ENCODE assay signal across 10 cellular contexts in the genomic region with DNA sequence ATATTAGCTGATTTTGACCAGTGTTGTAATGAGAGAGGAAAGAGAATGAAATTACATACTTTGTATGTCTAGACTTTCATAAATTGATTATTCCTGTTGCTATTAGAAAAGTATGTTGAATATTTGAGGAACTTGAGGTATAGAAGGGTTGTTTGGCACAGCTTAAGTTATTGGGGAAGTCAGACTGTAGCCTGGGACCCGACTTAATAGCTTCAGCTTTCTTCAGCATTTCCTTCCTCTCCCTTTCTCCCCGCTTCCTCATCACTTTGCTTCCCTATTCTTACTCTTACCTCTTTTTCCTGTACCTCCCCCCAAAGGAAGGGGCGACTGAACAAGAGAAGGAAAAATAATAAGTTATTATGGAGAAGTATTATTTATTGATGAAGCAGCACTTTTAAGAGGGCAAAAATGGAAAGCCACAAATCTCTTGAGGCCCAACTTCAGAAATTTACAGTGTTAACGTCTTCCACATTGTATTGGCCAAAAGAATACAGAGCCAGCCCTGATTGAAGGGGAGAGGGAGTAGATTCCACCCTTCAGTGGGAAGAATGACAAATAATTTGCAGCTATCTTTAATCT. TPM values are rescaled to one million over a fixed set of nuclear protein-coding genes. Genes with fewer than 3 reads are reported as not detected.
DNase-seq lines count a peak whose midpoint lies in the region; TF ChIP-seq lines count a peak whose summit lies in the region.
"Had no signal": no experiment of that assay in that cellular context is flagged by ENCODE, and none has a peak within 500 bp of the region (broad histone marks: within the 10 kb centered on the region; RNA-seq: fewer than 3 reads in every experiment).

No MANE protein-coding gene starts in this region.

- no peaks in the 10 kb centered on the region for H3K27me3 Mint-ChIP-seq in chondrocyte (ENCODE audit: low read depth)

- peaks cover 92% of the 10 kb centered on the region for H3K4me1 Mint-ChIP-seq in chondrocyte (ENCODE audit: low read depth)

- H3K4me3 Mint-ChIP-seq in chondrocyte (ENCODE audit: unreplicated experiment), result no peak overlapping the region
- H3K4me3 Mint-ChIP-seq: activated T-helper 1 cell treated with anti-CD3 and anti-CD28 coated beads, Interleukin-12 subunit alpha, Interleukin-12 subunit beta, Interleukin-2, Interleukin-4 antibody, amounts not matched to agents 30 ng/mL and 10 ng/mL and 1 ng/mL, durations not matched to agents 14 hours and 24 hours and 36 hours had no signal

- no peaks in the 10 kb centered on the region for H3K9me3 Mint-ChIP-seq in chondrocyte (ENCODE audit: low read depth)
- H3K9me3 Mint-ChIP-seq: activated T-helper 1 cell treated with anti-CD3 and anti-CD28 coated beads, Interleukin-12 subunit alpha, Interleukin-12 subunit beta, Interleukin-2, Interleukin-4 antibody, amounts not matched to agents 30 ng/mL and 10 ng/mL and 1 ng/mL, durations not matched to agents 14 hours and 24 hours and 36 hours had no signal

- no peaks in the 10 kb centered on the region for H3K36me3 Mint-ChIP-seq in chondrocyte (ENCODE audit: low read depth)

- no peak for TF ChIP-seq CTCF in chondrocyte (IDR thresholded peaks at IDR 0.05)

- DNase-seq in GF-D8 (lab: John Stamatoyannopoulos, UW) (peak; percentile 83), NAMALWA (ENCODE audit: low spot score) (peak; percentile 47), chondrocyte (ENCODE audit: low spot score) (no peak), putamen (ENCODE audit: low spot score) (peak; percentile 29), kidney tubule cell (ENCODE audit: low spot score) (no peak), AG08395 (ENCODE audit: low spot score) (no peak)
- DNase-seq in effector CD8-positive, alpha-beta T cell (lab: John Stamatoyannopoulos, UW), result no peak
- no peak for DNase-seq in activated CD4-positive, CD25-positive, alpha-beta regulatory T cell (lab: John Stamatoyannopoulos, UW)
- DNase-seq: DMS79 had no signal

- peak overlapping the region; percentile 81 for H3K27ac Mint-ChIP-seq in chondrocyte (ENCODE audit: unreplicated experiment)
- H3K27ac Mint-ChIP-seq: activated T-helper 1 cell treated with anti-CD3 and anti-CD28 coated beads, Interleukin-12 subunit alpha, Interleukin-12 subunit beta, Interleukin-2, Interleukin-4 antibody, amounts not matched to agents 30 ng/mL and 10 ng/mL and 1 ng/mL, durations not matched to agents 14 hours and 24 hours and 36 hours had no signal

RNA-seq across cellular contexts. Expression of a gene that starts 7.4 kb away (rescaled TPM):
- 82.1 to 96.3 TPM (median 83.6 TPM) in 3 replicates for total RNA-seq in chondrocyte

Comparison
In these comparisons a context has a peak if more than half of its experiments do, and no peak if none do; other contexts are left out.
1. DNase-seq: peak in GF-D8 (single experiment), NAMALWA (single experiment) and putamen (single experiment); none in chondrocyte (single experiment), kidney tubule cell (single experiment), AG08395 (single experiment), effector CD8-positive, alpha-beta T cell (single experiment) and activated CD4-positive, CD25-positive, alpha-beta regulatory T cell (0 of 4).